ENCODE assay signal across 8 cellular contexts in the genomic region with DNA sequence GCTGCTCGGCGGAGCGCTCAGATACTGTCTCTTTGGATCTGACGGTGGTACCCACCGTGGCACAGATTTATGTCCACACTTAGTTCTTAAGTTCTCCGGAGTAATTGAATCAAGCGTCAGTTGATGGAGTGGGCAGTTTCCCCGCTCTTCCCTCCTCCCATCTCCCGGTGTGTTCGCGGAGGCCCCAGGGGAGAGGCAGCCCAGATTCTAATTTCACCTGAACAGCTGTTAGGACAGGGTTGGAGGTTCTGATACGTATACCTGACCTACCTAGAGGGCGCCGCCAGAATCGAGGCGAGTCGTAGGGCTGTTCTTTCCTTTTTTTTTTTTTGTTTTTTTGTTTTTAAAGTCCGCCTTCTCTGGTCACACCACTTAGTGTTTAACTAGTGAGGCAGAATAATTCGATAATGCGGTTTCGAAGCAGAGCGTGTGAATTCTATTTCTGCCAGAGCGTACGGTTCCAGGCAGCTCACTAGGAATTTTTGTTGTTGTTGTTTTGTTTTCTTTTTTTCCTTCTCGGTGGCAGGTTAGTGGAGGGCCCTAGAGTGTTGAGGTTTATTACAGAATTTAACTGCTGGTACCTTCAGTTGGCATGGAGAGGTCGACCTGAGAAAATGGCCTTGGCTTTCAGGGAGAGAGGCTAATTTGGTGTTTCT. TPM values are rescaled to one million over a fixed set of nuclear protein-coding genes. Genes with fewer than 3 reads are reported as not detected.
DNase-seq lines count a peak whose midpoint lies in the region; ATAC-seq, FAIRE-seq and TF ChIP-seq lines count a peak whose summit lies in the region.

No MANE protein-coding gene starts in this region.

- TF ChIP-seq CTCF in endothelial cell of umbilical vein (IDR thresholded peaks at IDR 0.05; ENCODE audit: extremely low read depth in 1 of 2, insufficient read depth in 1 of 2, low read depth in 1 of 2, low read length in 2 of 2), result no peak
- peak; percentile 14 for TF ChIP-seq CTCF in neural progenitor cell (IDR thresholded peaks at IDR 0.05)

- peak overlapping the region; percentile 75 for H3K4me3 ChIP-seq in BLaER1
- H3K4me3 ChIP-seq in endothelial cell of umbilical vein (replicated peaks in 1 of 3; ENCODE audit: insufficient read depth in 1 of 3, low read depth in 1 of 3, low read length in 3 of 3), result peak overlapping the region; percentile 23 to 64 (median 49)
- peak overlapping the region; percentile 54 for H3K4me3 ChIP-seq in neural progenitor cell

- H3K4me1 ChIP-seq in BLaER1 (peaks cover 28% of the 10 kb centered on the region), endothelial cell of umbilical vein (ENCODE audit: control insufficient read depth, extremely low read depth, insufficient read depth, low read length) (peaks cover 16% of the 10 kb centered on the region), neural progenitor cell (peaks cover 37% of the 10 kb centered on the region)

- H3K4me2 ChIP-seq in BLaER1 (peak overlapping the region; percentile 99), endothelial cell of umbilical vein (ENCODE audit: insufficient read depth, low read length) (peak overlapping the region; percentile 93), neural progenitor cell (peak overlapping the region; percentile 74)

- H3K36me3 ChIP-seq in BLaER1, result no peaks in the 10 kb centered on the region
- no peaks in the 10 kb centered on the region for H3K36me3 ChIP-seq in endothelial cell of umbilical vein (ENCODE audit: control insufficient read depth in 2 of 2, extremely low read depth in 1 of 2, insufficient read depth in 2 of 2, low read length in 2 of 2)
- no peaks in the 10 kb centered on the region for H3K36me3 ChIP-seq in neural progenitor cell

- peak; percentile 14 for ATAC-seq in GM19452 (IDR thresholded peaks at IDR 0.05; ENCODE audit: unreplicated experiment)
- ATAC-seq in GM21526 (IDR thresholded peaks at IDR 0.05; ENCODE audit: low FRiP score, unreplicated experiment), result no peak

- H3K9me3 ChIP-seq in BLaER1 (peaks cover 8% of the 10 kb centered on the region), endothelial cell of umbilical vein (replicated peaks; ENCODE audit: control insufficient read depth, insufficient read depth, low read length) (no peaks in the 10 kb centered on the region), neural progenitor cell (ENCODE audit: low read depth) (no peaks in the 10 kb centered on the region)

- peak overlapping the region; percentile 88 for H3K4me3 Mint-ChIP-seq in neural progenitor cell

- no peak overlapping the region for H3K9ac ChIP-seq in BLaER1
- H3K9ac ChIP-seq in endothelial cell of umbilical vein (replicated peaks; ENCODE audit: extremely low read depth, insufficient read depth, low read length), result peak overlapping the region; percentile 61
- H3K9ac ChIP-seq in neural progenitor cell, result no peak overlapping the region

- intact Hi-C loops in endothelial cell of umbilical vein (cut with micrococcal nuclease), result loop anchor here (5.0 kb wide), 1 partner anchor 169 kb away; a partner anchor contains a TSS

- peaks cover 6% of the 10 kb centered on the region for H3K9me3 Mint-ChIP-seq in neural progenitor cell

- H3F3A ChIP-seq in neural progenitor cell (ENCODE audit: low read depth), result peaks cover 39% of the 10 kb centered on the region

- BruUV-seq in endothelial cell of umbilical vein (replicated peaks; lab: Mats Ljungman, UMichigan), result no TSS peak

- no peak overlapping the region for H3K27ac Mint-ChIP-seq in neural progenitor cell

- peaks cover 2% of the 10 kb centered on the region for H3K36me3 Mint-ChIP-seq in neural progenitor cell

- FAIRE-seq in endothelial cell of umbilical vein (lab: Jason Lieb, UNC), result peak; percentile 31

- peaks cover 4% of the 10 kb centered on the region for H3K79me2 ChIP-seq in endothelial cell of umbilical vein (ENCODE audit: control insufficient read depth, insufficient read depth, low read length)
- H3K79me2 ChIP-seq in neural progenitor cell (ENCODE audit: low read depth), result no peaks in the 10 kb centered on the region

- no peak for TF ChIP-seq POLR2A in endothelial cell of umbilical vein (IDR thresholded peaks at IDR 0.05; ENCODE audit: low read depth, low read length)

- CTCF ChIA-PET in endothelial cell of umbilical vein (lab: Charles Lee), result interaction anchor here (0.7 to 4.1 kb wide), 9 partner anchors 12 to 232 kb away, joined by 3 to 47 read pairs (median 3); no protein-coding TSS in a partner anchor

- H3K4me1 Mint-ChIP-seq in neural progenitor cell, result peaks cover 21% of the 10 kb centered on the region

- H3K9me1 ChIP-seq in endothelial cell of umbilical vein (replicated peaks; ENCODE audit: control insufficient read depth, extremely low read depth, insufficient read depth, low read length), result no peaks in the 10 kb centered on the region

- H3K27me3 ChIP-seq in BLaER1, result peaks cover 53% of the 10 kb centered on the region
- peaks cover 4 to 19% of the 10 kb centered on the region in 2 experiments for H3K27me3 ChIP-seq in endothelial cell of umbilical vein (ENCODE audit: control insufficient read depth in 2 of 2, insufficient read depth in 2 of 2, low read length in 2 of 2)
- peaks cover 57% of the 10 kb centered on the region for H3K27me3 ChIP-seq in neural progenitor cell

- DNase-seq in NCI-H69 (lab: John Stamatoyannopoulos, UW) (peak; percentile 83), endothelial cell of umbilical vein (ENCODE audit: low read depth, low spot score) (peak; percentile 36), neural progenitor cell (ENCODE audit: low spot score) (peak; percentile 85), germinal center (ENCODE audit: low spot score) (no peak), GDM1 (lab: John Stamatoyannopoulos, UW) (no peak)

- no peak overlapping the region for H3K27ac ChIP-seq in BLaER1
- H3K27ac ChIP-seq in endothelial cell of umbilical vein (ENCODE audit: insufficient read depth, low read depth, low read length), result peak overlapping the region; percentile 34
- no peak overlapping the region for H3K27ac ChIP-seq in neural progenitor cell

- peaks cover 43% of the 10 kb centered on the region for H3K27me3 Mint-ChIP-seq in neural progenitor cell (ENCODE audit: insufficient read depth, low read depth)

- dilution Hi-C loops in endothelial cell of umbilical vein (cut with MboI; ENCODE audit: extremely low pct_ligation_motif_present, low sequenced_read_pairs), result no loop called here

- H2AFZ ChIP-seq in endothelial cell of umbilical vein (ENCODE audit: low read depth, low read length), result peak overlapping the region; percentile 36
- H2AFZ ChIP-seq in neural progenitor cell (replicated peaks), result peak overlapping the region; percentile 88

- peaks cover 32% of the 10 kb centered on the region for H4K20me1 ChIP-seq in BLaER1
- no peaks in the 10 kb centered on the region for H4K20me1 ChIP-seq in endothelial cell of umbilical vein (replicated peaks; ENCODE audit: control insufficient read depth, extremely low read depth, insufficient read depth, low read length)
- H4K20me1 ChIP-seq in neural progenitor cell (ENCODE audit: low read depth), result peaks cover 7% of the 10 kb centered on the region

- POLR2A ChIA-PET in endothelial cell of umbilical vein (lab: Charles Lee), result no interaction called here

TF ChIP-seq in endothelial cell of umbilical vein, 7 proteins besides CTCF, POLR2A, EP300 and RAD21:
- TF ChIP-seq MYC (IDR thresholded peaks at IDR 0.05; ENCODE audit: low read depth, low read length) (no peak), JUN (IDR thresholded peaks at IDR 0.05; ENCODE audit: borderline replicate concordance, insufficient read depth, insufficient read length, low read depth) (no peak), FOS (IDR thresholded peaks at IDR 0.05; ENCODE audit: borderline replicate concordance, insufficient read depth, low read length) (no peak), GATA2 (IDR thresholded peaks at IDR 0.05; ENCODE audit: insufficient read depth, insufficient read length, low read depth, low read length) (no peak), EZH2 (IDR thresholded peaks at IDR 0.05; ENCODE audit: borderline replicate concordance, low read depth, low read length, severe bottlenecking) (no peak), POLR2AphosphoS5 (IDR thresholded peaks at IDR 0.05; ENCODE audit: insufficient read depth, low read depth, low read length) (no peak)
- TF ChIP-seq, protein P1, sequence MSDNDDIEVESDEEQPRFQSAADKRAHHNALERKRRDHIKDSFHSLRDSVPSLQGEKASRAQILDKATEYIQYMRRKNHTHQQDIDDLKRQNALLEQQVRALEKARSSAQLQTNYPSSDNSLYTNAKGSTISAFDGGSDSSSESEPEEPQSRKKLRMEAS (IDR thresholded peaks at IDR 0.05; ENCODE audit: insufficient read depth, insufficient read length), result no peak
TF ChIP-seq in endothelial cell of umbilical vein: peak in this region for 0.

RNA-seq across cellular contexts. Expression of a gene that starts 22.3 kb away (rescaled TPM):
- total RNA-seq in endothelial cell of umbilical vein (129 and 142 TPM in 2 replicates), neural progenitor cell (ENCODE audit: low replicate concordance) (36.0 and 41.2 TPM in 2 replicates)
- polyA plus RNA-seq in endothelial cell of umbilical vein, result 92.8 and 107 TPM in 2 replicates
- 79.2 and 81.1 TPM in 2 replicates for polyA plus RNA-seq in endothelial cell of umbilical vein (2011; cell fraction: cytosol; rRNA removed)
- 56.6 and 67.1 TPM in 2 replicates for polyA plus RNA-seq in endothelial cell of umbilical vein (2011; cell fraction: nucleus; rRNA removed)
- 131 and 155 TPM in 2 replicates for polyA plus RNA-seq in endothelial cell of umbilical vein (2012)
- polyA minus RNA-seq in endothelial cell of umbilical vein, result 380 and 387 TPM in 2 replicates
- polyA minus RNA-seq in endothelial cell of umbilical vein (2011; cell fraction: cytosol; rRNA and poly(A)+ RNA removed), result 71.4 TPM
- 61.7 and 108 TPM in 2 replicates for polyA minus RNA-seq in endothelial cell of umbilical vein (2011; cell fraction: nucleus; rRNA and poly(A)+ RNA removed)

RNA-seq across cellular contexts. Expression of a gene that starts 42.9 kb away (rescaled TPM):
- total RNA-seq in endothelial cell of umbilical vein (4.4 and 7.4 TPM in 2 replicates), neural progenitor cell (ENCODE audit: low replicate concordance) (9.4 and 9.7 TPM in 2 replicates)
- polyA plus RNA-seq in endothelial cell of umbilical vein, result 4.9 and 7.6 TPM in 2 replicates
- 5.8 and 7.6 TPM in 2 replicates for polyA plus RNA-seq in endothelial cell of umbilical vein (2011; cell fraction: cytosol; rRNA removed)
- 4.0 and 5.0 TPM in 2 replicates for polyA plus RNA-seq in endothelial cell of umbilical vein (2011; cell fraction: nucleus; rRNA removed)
- 4.7 and 5.7 TPM in 2 replicates for polyA plus RNA-seq in endothelial cell of umbilical vein (2012)
- polyA minus RNA-seq in endothelial cell of umbilical vein, result 8.3 and 9.0 TPM in 2 replicates
- polyA minus RNA-seq in endothelial cell of umbilical vein (2011; cell fraction: cytosol; rRNA and poly(A)+ RNA removed), result 5.4 TPM
- polyA minus RNA-seq in endothelial cell of umbilical vein (2011; cell fraction: nucleus; rRNA and poly(A)+ RNA removed), result 7.9 and 8.5 TPM in 2 replicates

Comparison
In these comparisons a context has a peak if more than half of its experiments do, and no peak if none do; other contexts are left out.
1. DNase-seq: peak in NCI-H69 (single experiment), endothelial cell of umbilical vein (single experiment) and neural progenitor cell (single experiment); none in germinal center (single experiment) and GDM1 (single experiment).
2. Peak in every context shown above with its lines, with median percentiles within 50 percentile points of each other: H3K4me2 ChIP-seq and H3K4me3 ChIP-seq.